In genomic region chr19:2021453-2022140, GRCh38 we compare ENCODE assay signal across 24 cellular contexts.
"Had no signal": no experiment of that assay in that cellular context is flagged by ENCODE, and none has a peak within 500 bp of the region (broad histone marks: within the 10 kb centered on the region; RNA-seq: fewer than 3 reads in every experiment).

No MANE protein-coding gene starts in this region.

- ATAC-seq: activated T-cell treated with anti-CD3 and anti-CD28 coated beads, Interleukin-2, amount 50 U/mL, for 4 hours; foreskin keratinocyte; left ventricle myocardium superior; sciatic nerve; stimulated activated effector memory CD8-positive, alpha-beta T cell treated with anti-CD3 and anti-CD28 coated beads, Interleukin-12 subunit alpha, Interleukin-12 subunit beta, amount 100 ng/mL, for 72 hours; stimulated activated naive CD8-positive, alpha-beta T cell treated with anti-CD3 and anti-CD28 coated beads, Interleukin-15, amount 100 ng/mL, for 72 hours; WTC11 had no signal

- DNase-seq: activated CD8-positive, alpha-beta memory T cell treated with anti-CD3 and anti-CD28 coated beads for 24 hours; activated CD8-positive, alpha-beta memory T cell treated with anti-CD3 and anti-CD28 coated beads, Interleukin-2, amount 50 U/mL, for 4 hours; activated naive CD4-positive, alpha-beta T cell treated with anti-CD3 and anti-CD28 coated beads for 36 hours; activated naive CD8-positive, alpha-beta T cell treated with anti-CD3 and anti-CD28 coated beads, Interleukin-2, amount 10 ng/mL, durations not matched to agents 7 days and 5 days; activated T-cell treated with anti-CD3 and anti-CD28 coated beads, Interleukin-2, amount 50 U/mL, for 4 hours; amniotic stem cell; colonic mucosa; erythroblast; foreskin keratinocyte; immature natural killer cell; left ventricle myocardium superior; nucleus accumbens; small intestine; stimulated activated CD4-positive, alpha-beta T cell treated with anti-CD3 and anti-CD28 coated beads, Interleukin-2, amount 100 ng/mL, for 24 hours; stimulated activated naive CD8-positive, alpha-beta T cell treated with anti-CD3 and anti-CD28 coated beads, Interleukin-15, amount 100 ng/mL, for 72 hours; T-helper 9 cell had no signal

- H3K36me3 ChIP-seq: breast epithelium, colonic mucosa, tibial nerve had no signal

- H3K4me3 Mint-ChIP-seq: activated naive CD4-positive, alpha-beta T cell treated with anti-CD3 and anti-CD28 coated beads for 36 hours; activated naive CD8-positive, alpha-beta T cell treated with anti-CD3 and anti-CD28 coated beads, Interleukin-2, amount 10 ng/mL, durations not matched to agents 7 days and 5 days; activated T-cell treated with anti-CD3 and anti-CD28 coated beads, Interleukin-2, amount 50 U/mL, for 4 hours; immature natural killer cell; nephron; stimulated activated effector memory CD8-positive, alpha-beta T cell treated with anti-CD3 and anti-CD28 coated beads, Interleukin-12 subunit alpha, Interleukin-12 subunit beta, amount 100 ng/mL, for 72 hours; stimulated activated naive CD8-positive, alpha-beta T cell treated with anti-CD3 and anti-CD28 coated beads, Interleukin-15, amount 100 ng/mL, for 72 hours; WTC11 had no signal

- H3K27me3 Mint-ChIP-seq: stimulated activated naive CD8-positive, alpha-beta T cell treated with anti-CD3 and anti-CD28 coated beads, Interleukin-15, amount 100 ng/mL, for 72 hours had no signal

- H3K36me3 Mint-ChIP-seq: activated naive CD8-positive, alpha-beta T cell treated with anti-CD3 and anti-CD28 coated beads, Interleukin-2, amount 10 ng/mL, durations not matched to agents 7 days and 5 days; immature natural killer cell; stimulated activated effector memory CD8-positive, alpha-beta T cell treated with anti-CD3 and anti-CD28 coated beads, Interleukin-12 subunit alpha, Interleukin-12 subunit beta, amount 100 ng/mL, for 72 hours had no signal

- H3K4me3 ChIP-seq: breast epithelium, colonic mucosa, tibial nerve had no signal

- H3K27ac Mint-ChIP-seq: activated naive CD4-positive, alpha-beta T cell treated with anti-CD3 and anti-CD28 coated beads for 36 hours; activated naive CD8-positive, alpha-beta T cell treated with anti-CD3 and anti-CD28 coated beads, Interleukin-2, amount 10 ng/mL, durations not matched to agents 7 days and 5 days; activated T-helper 2 cell treated with anti-CD3 and anti-CD28 coated beads, Interferon-gamma antibody, Interleukin-2, Interleukin-4, amounts not matched to agents 10 μg/mL and 5 μg/mL and 100 μg/mL, durations not matched to agents 14 hours and 24 hours and 36 hours; nephron; stimulated activated effector memory CD8-positive, alpha-beta T cell treated with anti-CD3 and anti-CD28 coated beads, Interleukin-12 subunit alpha, Interleukin-12 subunit beta, amount 100 ng/mL, for 72 hours; stimulated activated naive CD8-positive, alpha-beta T cell treated with anti-CD3 and anti-CD28 coated beads, Interleukin-15, amount 100 ng/mL, for 72 hours; WTC11 had no signal

- FAIRE-seq: small intestine, urothelium cell line had no signal

- H3K9me3 ChIP-seq: colonic mucosa had no signal

- H3K27ac ChIP-seq: breast epithelium, colonic mucosa, foreskin keratinocyte had no signal

- H3K9me3 Mint-ChIP-seq: activated T-cell treated with anti-CD3 and anti-CD28 coated beads, Interleukin-2, amount 50 U/mL, for 4 hours; immature natural killer cell; stimulated activated effector memory CD8-positive, alpha-beta T cell treated with anti-CD3 and anti-CD28 coated beads, Interleukin-12 subunit alpha, Interleukin-12 subunit beta, amount 100 ng/mL, for 72 hours had no signal

- H3K4me1 Mint-ChIP-seq: WTC11 had no signal

- H3K4me1 ChIP-seq: breast epithelium, colonic mucosa, foreskin keratinocyte had no signal

- H3K27me3 ChIP-seq: breast epithelium, colonic mucosa, foreskin keratinocyte, tibial nerve had no signal
